Comparison of ENCODE assay signal across 8 cellular contexts in the genomic region with DNA sequence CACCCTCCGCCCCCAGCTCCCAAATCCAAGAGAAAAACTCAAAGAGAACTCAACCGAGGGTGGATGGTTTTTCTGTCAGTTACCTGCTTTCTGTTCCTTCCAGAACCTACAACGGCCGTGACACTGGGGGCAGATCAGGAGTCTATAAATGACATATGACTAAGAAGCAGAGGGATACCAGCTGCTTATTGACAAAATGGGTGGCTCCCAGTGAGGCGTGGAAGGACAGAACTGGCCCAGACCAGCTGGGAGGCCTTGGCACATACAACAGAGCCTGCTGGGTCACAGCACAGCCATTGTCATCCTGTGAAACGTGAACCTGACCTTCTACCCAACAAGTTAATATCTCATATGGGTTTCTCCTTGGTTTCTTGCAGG.
A peak's percentile ranks its signal among the peaks of the same experiment; 100 is the strongest.
DNase-seq lines count a peak whose midpoint lies in the region; ATAC-seq, FAIRE-seq and TF ChIP-seq lines count a peak whose summit lies in the region.

No MANE protein-coding gene starts in this region.

- DNase-seq in SHP77 (lab: John Stamatoyannopoulos, UW): peak; percentile 25 to 70
- peak; percentile 88 for DNase-seq in small intestine
- no peak for DNase-seq in MG63
- DNase-seq in posterior vena cava (ENCODE audit: low spot score): no peak
- DNase-seq in omental fat pad (ENCODE audit: low spot score): no peak
- no peak for DNase-seq in dermis blood vessel endothelial cell

- ATAC-seq in GM18907 (IDR thresholded peaks at IDR 0.05; ENCODE audit: unreplicated experiment) (peak; percentile 67), HG02973 (IDR thresholded peaks at IDR 0.05; ENCODE audit: unreplicated experiment) (peak; percentile 48), omental fat pad (ENCODE audit: low FRiP score) (no peak)

- H3K4me1 ChIP-seq in small intestine (ENCODE audit: control insufficient read depth in 2 of 2, insufficient read depth in 1 of 2, low read depth in 1 of 2, low read length in 1 of 2): peaks cover 15 to 20% of the 10 kb centered on the region in 2 donors

- H3K9me3 ChIP-seq in small intestine (ENCODE audit: control insufficient read depth, low read depth) (no peaks in the 10 kb centered on the region), MG63 (no peaks in the 10 kb centered on the region)

- H3K36me3 ChIP-seq in small intestine (ENCODE audit: control insufficient read depth in 2 of 2, insufficient read depth in 2 of 2, low read length in 2 of 2) (no peaks in the 10 kb centered on the region), MG63 (no peaks in the 10 kb centered on the region)

- WGBS in small intestine, 3 donors: 26 to 59% (median 51%) methylated on average over 6 of the region's 6 CpGs

- no peak for TF ChIP-seq CTCF in omental fat pad (IDR thresholded peaks at IDR 0.05)

- H3K27ac ChIP-seq in small intestine (ENCODE audit: low read depth in 1 of 2, low read length in 1 of 2): peak overlapping the region; percentile 98 to 99

- H3K27me3 ChIP-seq in small intestine (ENCODE audit: control insufficient read depth in 2 of 2, insufficient read depth in 2 of 2, low read length in 2 of 2) (no peaks in the 10 kb centered on the region), MG63 (no peaks in the 10 kb centered on the region)

- H3K4me3 ChIP-seq in small intestine (ENCODE audit: low read depth in 1 of 2, low read length in 2 of 2) (no peak overlapping the region), MG63 (no peak overlapping the region)

- no peak for FAIRE-seq in small intestine (lab: Jason Lieb, UNC)

- intact Hi-C loops in posterior vena cava (cut with DNase I): no loop called here

Comparison
In these comparisons a context has a peak if more than half of its experiments do, and no peak if none do; other contexts are left out.
1. DNase-seq: peak in SHP77 (2 of 2) and small intestine (single experiment); none in MG63 (single experiment), posterior vena cava (single experiment), omental fat pad (single experiment) and dermis blood vessel endothelial cell (single experiment).